In the genomic region with DNA sequence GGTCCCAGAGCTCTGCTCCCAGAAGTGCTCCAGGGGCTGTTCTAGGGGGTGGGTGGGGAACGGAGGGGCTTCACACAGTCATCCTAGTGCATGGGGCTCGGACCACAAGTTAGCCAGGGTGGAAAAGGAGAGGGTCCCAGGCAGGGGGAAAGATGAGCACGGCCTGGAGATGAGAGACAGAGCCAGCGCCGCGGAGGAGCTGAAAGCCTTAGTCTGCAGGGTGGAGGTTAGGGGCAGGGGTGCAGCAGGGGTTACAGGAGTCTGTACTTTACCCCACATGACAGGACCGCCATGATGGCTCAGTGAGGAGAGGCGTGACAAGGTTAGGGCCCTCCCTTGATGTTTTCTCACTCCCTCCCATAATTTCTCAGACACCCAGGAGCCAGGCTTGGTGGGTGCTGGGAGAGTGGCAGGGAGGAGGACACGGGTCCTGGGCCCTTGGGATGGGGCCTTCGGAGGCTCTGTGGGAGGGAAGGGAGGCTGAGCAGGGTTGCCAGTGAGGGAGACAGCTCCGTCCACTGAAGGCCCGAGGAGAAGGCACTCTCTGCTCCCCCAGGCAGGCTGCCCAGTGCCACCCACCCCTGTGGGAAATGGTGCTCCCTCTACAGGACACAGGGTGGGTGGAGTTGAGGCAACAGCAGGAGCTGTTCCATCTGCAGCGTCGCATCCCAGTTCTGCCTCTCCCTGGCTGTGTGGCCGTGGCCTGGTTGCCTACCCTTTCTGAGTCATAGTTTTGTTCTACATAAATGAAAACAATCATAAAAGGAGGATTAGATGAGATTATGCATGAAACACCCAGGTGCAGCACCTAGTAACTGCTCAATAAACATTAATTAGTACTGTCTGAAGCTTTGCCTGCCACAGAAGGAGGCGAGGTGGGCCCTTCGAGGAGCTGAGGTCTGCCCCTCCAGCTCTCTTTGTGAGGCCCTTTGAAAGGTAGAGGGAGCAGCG, we compare ENCODE assay signal across 16 cellular contexts.
DNase-seq lines count a peak whose midpoint lies in the region; ATAC-seq and TF ChIP-seq lines count a peak whose summit lies in the region.
"Had no signal": no experiment of that assay in that cellular context is flagged by ENCODE, and none has a peak within 500 bp of the region (broad histone marks: within the 10 kb centered on the region; RNA-seq: fewer than 3 reads in every experiment).

No MANE protein-coding gene starts in this region.

- no peaks in the 10 kb centered on the region for H3K9me2 ChIP-seq in GM23248 (ENCODE audit: insufficient read depth)

- no peaks in the 10 kb centered on the region for H3K36me3 Mint-ChIP-seq in WTC11
- H3K36me3 Mint-ChIP-seq in activated CD8-positive, alpha-beta memory T cell treated with anti-CD3 and anti-CD28 coated beads, Interleukin-2, amount 10 ng/mL, durations not matched to agents 7 days and 5 days = no peaks in the 10 kb centered on the region
- H3K36me3 Mint-ChIP-seq: CD8-positive, alpha-beta T cell; memory B cell had no signal

- H3K27ac ChIP-seq in AG04450 (ENCODE audit: low read depth, low read length) (no peak overlapping the region), GM23248 (no peak overlapping the region)
- H3K27ac ChIP-seq: epithelial cell of prostate had no signal

- no peaks in the 10 kb centered on the region for H3F3A ChIP-seq in GM23248 (ENCODE audit: insufficient read depth)

- peak; percentile 80 for ATAC-seq in WTC11
- ATAC-seq in HG03135 (IDR thresholded peaks at IDR 0.05; ENCODE audit: unreplicated experiment) = no peak
- no peak for ATAC-seq in GM19328 (IDR thresholded peaks at IDR 0.05; ENCODE audit: unreplicated experiment)
- ATAC-seq in activated CD8-positive, alpha-beta memory T cell treated with anti-CD3 and anti-CD28 coated beads, Interleukin-2, amount 10 ng/mL, durations not matched to agents 7 days and 5 days = no peak
- ATAC-seq: activated CD4-positive, alpha-beta T cell treated with anti-CD3 and anti-CD28 coated beads for 36 hours; CD8-positive, alpha-beta T cell had no signal

- no peaks in the 10 kb centered on the region for H3K4me1 ChIP-seq in GM23248 (ENCODE audit: insufficient read depth)

- no peak overlapping the region for H3K9ac ChIP-seq in GM23248

- no peaks in the 10 kb centered on the region for H3K79me2 ChIP-seq in GM23248 (ENCODE audit: insufficient read depth)

- H3K36me3 ChIP-seq in GM23248 (ENCODE audit: low read depth) = no peaks in the 10 kb centered on the region

- in situ Hi-C loops in GM23248 (cut with MboI) = no loop called here

- no peaks in the 10 kb centered on the region for H3K27me3 Mint-ChIP-seq in WTC11 (ENCODE audit: low read depth)
- no peaks in the 10 kb centered on the region for H3K27me3 Mint-ChIP-seq in activated CD8-positive, alpha-beta memory T cell treated with anti-CD3 and anti-CD28 coated beads, Interleukin-2, amount 10 ng/mL, durations not matched to agents 7 days and 5 days
- H3K27me3 Mint-ChIP-seq: activated CD4-positive, alpha-beta T cell treated with anti-CD3 and anti-CD28 coated beads for 36 hours; memory B cell had no signal

- POLR2A ChIA-PET in AG04450 (lab: Yijun Ruan, JAX) = interaction anchor here (1.0 to 1.1 kb wide), 2 partner anchors 64 to 83 kb away, joined by 3 to 4 read pairs; no protein-coding TSS in a partner anchor
- POLR2A ChIA-PET in WTC11 (lab: Charles Lee) = interaction anchor here (0.9 kb wide), 1 partner anchor 15 kb away, joined by 3 read pairs; no protein-coding TSS in a partner anchor

- H3K4me3 Mint-ChIP-seq in WTC11 = no peak overlapping the region
- no peak overlapping the region for H3K4me3 Mint-ChIP-seq in activated CD8-positive, alpha-beta memory T cell treated with anti-CD3 and anti-CD28 coated beads, Interleukin-2, amount 10 ng/mL, durations not matched to agents 7 days and 5 days
- H3K4me3 Mint-ChIP-seq: activated CD4-positive, alpha-beta T cell treated with anti-CD3 and anti-CD28 coated beads for 36 hours; activated T-helper 1 cell treated with anti-CD3 and anti-CD28 coated beads, Interleukin-12 subunit alpha, Interleukin-12 subunit beta, Interleukin-2, Interleukin-4 antibody, amounts not matched to agents 30 ng/mL and 10 ng/mL and 1 ng/mL, durations not matched to agents 14 hours and 24 hours and 36 hours; CD8-positive, alpha-beta T cell; memory B cell had no signal

- H3K4me2 ChIP-seq in GM23248 (ENCODE audit: unreplicated experiment) = no peak overlapping the region

- no peak overlapping the region for H2AFZ ChIP-seq in GM23248

- no peak for DNase-seq in AG04450 (ENCODE audit: low read depth, low spot score)
- peak; percentile 24 for DNase-seq in GM23248
- DNase-seq in WTC11 (ENCODE audit: low spot score) = no peak
- peak; percentile 64 for DNase-seq in islet precursor cell
- no peak for DNase-seq in SW 1271 (lab: John Stamatoyannopoulos, UW)
- DNase-seq in activated CD8-positive, alpha-beta memory T cell treated with anti-CD3 and anti-CD28 coated beads, Interleukin-2, amount 10 ng/mL, durations not matched to agents 7 days and 5 days = no peak
- DNase-seq: activated CD4-positive, alpha-beta T cell treated with anti-CD3 and anti-CD28 coated beads for 36 hours; CD8-positive, alpha-beta T cell; hypothalamus; NCI-H1417 treated with DMSO at 0.1 percent for 48 hours; NCI-H774 had no signal

- H3K4me3 ChIP-seq in AG04450 (ENCODE audit: low read depth, low read length) = no peak overlapping the region
- H3K4me3 ChIP-seq in GM23248 = no peak overlapping the region

- H3K27ac Mint-ChIP-seq in WTC11 = no peak overlapping the region
- no peak overlapping the region for H3K27ac Mint-ChIP-seq in activated CD8-positive, alpha-beta memory T cell treated with anti-CD3 and anti-CD28 coated beads, Interleukin-2, amount 10 ng/mL, durations not matched to agents 7 days and 5 days
- H3K27ac Mint-ChIP-seq: activated CD4-positive, alpha-beta T cell treated with anti-CD3 and anti-CD28 coated beads for 36 hours; activated T-helper 1 cell treated with anti-CD3 and anti-CD28 coated beads, Interleukin-12 subunit alpha, Interleukin-12 subunit beta, Interleukin-2, Interleukin-4 antibody, amounts not matched to agents 30 ng/mL and 10 ng/mL and 1 ng/mL, durations not matched to agents 14 hours and 24 hours and 36 hours; CD8-positive, alpha-beta T cell; memory B cell had no signal

- no peaks in the 10 kb centered on the region for H3K4me1 Mint-ChIP-seq in WTC11
- no peaks in the 10 kb centered on the region for H3K4me1 Mint-ChIP-seq in activated CD8-positive, alpha-beta memory T cell treated with anti-CD3 and anti-CD28 coated beads, Interleukin-2, amount 10 ng/mL, durations not matched to agents 7 days and 5 days
- H3K4me1 Mint-ChIP-seq: activated CD4-positive, alpha-beta T cell treated with anti-CD3 and anti-CD28 coated beads for 36 hours; memory B cell had no signal

- no peaks in the 10 kb centered on the region for H3K9me3 ChIP-seq in AG04450 (ENCODE audit: control insufficient read depth, insufficient read depth, low read length)
- H3K9me3 ChIP-seq in GM23248 (ENCODE audit: low read depth) = no peaks in the 10 kb centered on the region

- H4K20me1 ChIP-seq in GM23248 (ENCODE audit: insufficient read depth) = no peaks in the 10 kb centered on the region

- H3K27me3 ChIP-seq in AG04450 (ENCODE audit: control insufficient read depth, insufficient read depth, low read length) = no peaks in the 10 kb centered on the region
- no peaks in the 10 kb centered on the region for H3K27me3 ChIP-seq in GM23248 (replicated peaks; ENCODE audit: insufficient read depth)

- peak; percentile 34 for TF ChIP-seq CTCF in AG04450 (IDR thresholded peaks at IDR 0.05; ENCODE audit: low read depth, low read length)
- TF ChIP-seq CTCF in WTC11 (IDR thresholded peaks at IDR 0.05) = no peak

- no peaks in the 10 kb centered on the region for H3K9me3 Mint-ChIP-seq in WTC11
- no peaks in the 10 kb centered on the region for H3K9me3 Mint-ChIP-seq in activated CD8-positive, alpha-beta memory T cell treated with anti-CD3 and anti-CD28 coated beads, Interleukin-2, amount 10 ng/mL, durations not matched to agents 7 days and 5 days (ENCODE audit: low read depth)
- H3K9me3 Mint-ChIP-seq: activated T-helper 1 cell treated with anti-CD3 and anti-CD28 coated beads, Interleukin-12 subunit alpha, Interleukin-12 subunit beta, Interleukin-2, Interleukin-4 antibody, amounts not matched to agents 30 ng/mL and 10 ng/mL and 1 ng/mL, durations not matched to agents 14 hours and 24 hours and 36 hours; CD8-positive, alpha-beta T cell; memory B cell had no signal

- WGBS in GM23248 (ENCODE audit: low coverage in 1 of 2, low lambda C conversion rate in 2 of 2, missing lambda C conversion rate in 2 of 2), 2 experiments = 80% methylated on average over 17 to 18 of the region's 18 CpGs

- CTCF ChIA-PET in AG04450 (lab: Charles Lee) = interaction anchor here (0.6 to 1.6 kb wide), 6 partner anchors 9 to 86 kb away, joined by 3 to 5 read pairs (median 4); no protein-coding TSS in a partner anchor
- CTCF ChIA-PET in WTC11 (lab: Charles Lee) = interaction anchor here (0.5 to 3.6 kb wide), 41 partner anchors 8 to 938 kb away, joined by 3 to 40 read pairs (median 4); partner anchors contain the start of genes DCTN4, MYOZ3, RBM22 and RPS14
- CTCF ChIA-PET in activated CD8-positive, alpha-beta memory T cell treated with anti-CD3 and anti-CD28 coated beads, Interleukin-2, amount 10 ng/mL, durations not matched to agents 7 days and 5 days (lab: Charles Lee) = interaction anchor here (2.9 kb wide), 1 partner anchor 13 kb away, joined by 10 read pairs; no protein-coding TSS in a partner anchor

TF ChIP-seq in WTC11, 78 proteins besides CTCF, POLR2A, EP300 and RAD21 (continues in another document):
- no peak for TF ChIP-seq GRHL2 (CRISPR knock-in tag; IDR thresholded peaks at IDR 0.05; ENCODE audit: insufficient replicate concordance, severe bottlenecking)
- no peak for TF ChIP-seq USF2 (CRISPR knock-in tag; IDR thresholded peaks at IDR 0.05)
- TF ChIP-seq OVOL2 (CRISPR knock-in tag; IDR thresholded peaks at IDR 0.05; ENCODE audit: borderline replicate concordance) = no peak
- TF ChIP-seq, protein P1, sequence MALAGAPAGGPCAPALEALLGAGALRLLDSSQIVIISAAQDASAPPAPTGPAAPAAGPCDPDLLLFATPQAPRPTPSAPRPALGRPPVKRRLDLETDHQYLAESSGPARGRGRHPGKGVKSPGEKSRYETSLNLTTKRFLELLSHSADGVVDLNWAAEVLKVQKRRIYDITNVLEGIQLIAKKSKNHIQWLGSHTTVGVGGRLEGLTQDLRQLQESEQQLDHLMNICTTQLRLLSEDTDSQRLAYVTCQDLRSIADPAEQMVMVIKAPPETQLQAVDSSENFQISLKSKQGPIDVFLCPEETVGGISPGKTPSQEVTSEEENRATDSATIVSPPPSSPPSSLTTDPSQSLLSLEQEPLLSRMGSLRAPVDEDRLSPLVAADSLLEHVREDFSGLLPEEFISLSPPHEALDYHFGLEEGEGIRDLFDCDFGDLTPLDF (CRISPR knock-in tag; IDR thresholded peaks at IDR 0.05) = no peak

Comparison
In these comparisons a context has a peak if more than half of its experiments do, and no peak if none do; other contexts are left out.
1. DNase-seq: peak in GM23248 (single experiment) and islet precursor cell (single experiment); none in AG04450 (single experiment), WTC11 (single experiment), SW 1271 (0 of 2) and activated CD8-positive, alpha-beta memory T cell treated with anti-CD3 and anti-CD28 coated beads, Interleukin-2, amount 10 ng/mL, durations not matched to agents 7 days and 5 days (single experiment).